ENCODE assay signal across 1 cellular context in the genomic region with DNA sequence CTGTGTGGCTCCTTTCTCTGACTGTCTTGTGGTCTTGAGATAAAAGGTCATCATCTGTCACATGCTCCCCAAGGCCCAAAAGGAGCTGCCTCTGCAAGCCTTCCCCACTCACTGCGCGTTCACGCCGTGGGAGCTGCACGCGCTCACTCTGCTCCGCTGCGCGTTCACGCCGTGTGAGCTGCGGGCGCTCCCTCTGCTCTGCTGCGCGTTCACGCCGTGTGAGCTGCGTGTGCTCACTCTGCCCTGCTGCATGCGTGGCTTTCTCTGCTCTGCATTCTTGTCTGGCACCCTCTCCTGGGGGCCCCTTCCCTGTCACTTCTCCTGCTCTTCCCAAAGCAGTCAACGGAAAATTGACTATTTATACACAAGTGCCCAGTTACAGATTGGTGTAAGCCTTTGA.
A peak's percentile ranks its signal among the peaks of the same experiment; 100 is the strongest.
TF ChIP-seq lines count a peak whose summit lies in the region.

No MANE protein-coding gene starts in this region.

TF ChIP-seq in K562, 482 proteins besides CTCF, POLR2A, EP300 and RAD21:
- TF ChIP-seq, protein P1, sequence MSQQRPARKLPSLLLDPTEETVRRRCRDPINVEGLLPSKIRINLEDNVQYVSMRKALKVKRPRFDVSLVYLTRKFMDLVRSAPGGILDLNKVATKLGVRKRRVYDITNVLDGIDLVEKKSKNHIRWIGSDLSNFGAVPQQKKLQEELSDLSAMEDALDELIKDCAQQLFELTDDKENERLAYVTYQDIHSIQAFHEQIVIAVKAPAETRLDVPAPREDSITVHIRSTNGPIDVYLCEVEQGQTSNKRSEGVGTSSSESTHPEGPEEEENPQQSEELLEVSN (IDR thresholded peaks at IDR 0.05; ENCODE audit: borderline replicate concordance in 1 of 2, extremely low read depth in 1 of 2, insufficient read depth in 1 of 2, insufficient read length in 1 of 2, low read depth in 1 of 2, low read length in 1 of 2, poor library complexity in 1 of 2, severe bottlenecking in 1 of 2), result peak in 1 of 2 experiments; percentile 14
- TF ChIP-seq ZSCAN29 (IDR thresholded peaks at IDR 0.05), result no peak
- TF ChIP-seq ZNF165 (CRISPR knock-in tag; IDR thresholded peaks at IDR 0.05; ENCODE audit: borderline replicate concordance), result no peak
- TF ChIP-seq, protein P2, sequence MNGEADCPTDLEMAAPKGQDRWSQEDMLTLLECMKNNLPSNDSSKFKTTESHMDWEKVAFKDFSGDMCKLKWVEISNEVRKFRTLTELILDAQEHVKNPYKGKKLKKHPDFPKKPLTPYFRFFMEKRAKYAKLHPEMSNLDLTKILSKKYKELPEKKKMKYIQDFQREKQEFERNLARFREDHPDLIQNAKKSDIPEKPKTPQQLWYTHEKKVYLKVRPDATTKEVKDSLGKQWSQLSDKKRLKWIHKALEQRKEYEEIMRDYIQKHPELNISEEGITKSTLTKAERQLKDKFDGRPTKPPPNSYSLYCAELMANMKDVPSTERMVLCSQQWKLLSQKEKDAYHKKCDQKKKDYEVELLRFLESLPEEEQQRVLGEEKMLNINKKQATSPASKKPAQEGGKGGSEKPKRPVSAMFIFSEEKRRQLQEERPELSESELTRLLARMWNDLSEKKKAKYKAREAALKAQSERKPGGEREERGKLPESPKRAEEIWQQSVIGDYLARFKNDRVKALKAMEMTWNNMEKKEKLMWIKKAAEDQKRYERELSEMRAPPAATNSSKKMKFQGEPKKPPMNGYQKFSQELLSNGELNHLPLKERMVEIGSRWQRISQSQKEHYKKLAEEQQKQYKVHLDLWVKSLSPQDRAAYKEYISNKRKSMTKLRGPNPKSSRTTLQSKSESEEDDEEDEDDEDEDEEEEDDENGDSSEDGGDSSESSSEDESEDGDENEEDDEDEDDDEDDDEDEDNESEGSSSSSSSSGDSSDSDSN (IDR thresholded peaks at IDR 0.05; ENCODE audit: borderline replicate concordance in 1 of 2, low read depth in 2 of 2, low read length in 2 of 2), result no peak
- TF ChIP-seq, protein P3, sequence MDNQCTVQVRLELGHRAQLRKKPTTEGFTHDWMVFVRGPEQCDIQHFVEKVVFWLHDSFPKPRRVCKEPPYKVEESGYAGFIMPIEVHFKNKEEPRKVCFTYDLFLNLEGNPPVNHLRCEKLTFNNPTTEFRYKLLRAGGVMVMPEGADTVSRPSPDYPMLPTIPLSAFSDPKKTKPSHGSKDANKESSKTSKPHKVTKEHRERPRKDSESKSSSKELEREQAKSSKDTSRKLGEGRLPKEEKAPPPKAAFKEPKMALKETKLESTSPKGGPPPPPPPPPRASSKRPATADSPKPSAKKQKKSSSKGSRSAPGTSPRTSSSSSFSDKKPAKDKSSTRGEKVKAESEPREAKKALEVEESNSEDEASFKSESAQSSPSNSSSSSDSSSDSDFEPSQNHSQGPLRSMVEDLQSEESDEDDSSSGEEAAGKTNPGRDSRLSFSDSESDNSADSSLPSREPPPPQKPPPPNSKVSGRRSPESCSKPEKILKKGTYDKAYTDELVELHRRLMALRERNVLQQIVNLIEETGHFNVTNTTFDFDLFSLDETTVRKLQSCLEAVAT (IDR thresholded peaks at IDR 0.05), result no peak
- TF ChIP-seq ETV1 (tag; conservative IDR thresholded peaks at IDR 0.05; ENCODE audit: low read depth), result no peak
- no peak for TF ChIP-seq TEAD4 (IDR thresholded peaks at IDR 0.05; ENCODE audit: low read length)
- TF ChIP-seq TEAD4 (CRISPR knock-in tag; IDR thresholded peaks at IDR 0.05; ENCODE audit: borderline replicate concordance), result no peak
- TF ChIP-seq ZBED1 (IDR thresholded peaks at IDR 0.05), result no peak
- TF ChIP-seq SMC3 (conservative IDR thresholded peaks at IDR 0.05; ENCODE audit: insufficient read depth, low read depth, low read length), result no peak
- TF ChIP-seq, protein P4, sequence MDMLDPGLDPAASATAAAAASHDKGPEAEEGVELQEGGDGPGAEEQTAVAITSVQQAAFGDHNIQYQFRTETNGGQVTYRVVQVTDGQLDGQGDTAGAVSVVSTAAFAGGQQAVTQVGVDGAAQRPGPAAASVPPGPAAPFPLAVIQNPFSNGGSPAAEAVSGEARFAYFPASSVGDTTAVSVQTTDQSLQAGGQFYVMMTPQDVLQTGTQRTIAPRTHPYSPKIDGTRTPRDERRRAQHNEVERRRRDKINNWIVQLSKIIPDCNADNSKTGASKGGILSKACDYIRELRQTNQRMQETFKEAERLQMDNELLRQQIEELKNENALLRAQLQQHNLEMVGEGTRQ (CRISPR knock-in tag; IDR thresholded peaks at IDR 0.05), result peak; percentile 5; the same call in 1 of the 2 replicates
- peak; percentile 60 for TF ChIP-seq CBFA2T3 (IDR thresholded peaks at IDR 0.05)
- TF ChIP-seq NONO (IDR thresholded peaks at IDR 0.05; ENCODE audit: low read depth in 2 of 2, low read length in 1 of 2), result no peak
- no peak for TF ChIP-seq PCBP1 (IDR thresholded peaks at IDR 0.05; ENCODE audit: low read depth, low read length, poor library complexity, severe bottlenecking)
- no peak for TF ChIP-seq ZNF274 (IDR thresholded peaks at IDR 0.05; ENCODE audit: borderline replicate concordance, low read depth, low read length)
- no peak for TF ChIP-seq GTF2F1 (IDR thresholded peaks at IDR 0.05; ENCODE audit: low read depth, low read length)
- TF ChIP-seq, protein P5, sequence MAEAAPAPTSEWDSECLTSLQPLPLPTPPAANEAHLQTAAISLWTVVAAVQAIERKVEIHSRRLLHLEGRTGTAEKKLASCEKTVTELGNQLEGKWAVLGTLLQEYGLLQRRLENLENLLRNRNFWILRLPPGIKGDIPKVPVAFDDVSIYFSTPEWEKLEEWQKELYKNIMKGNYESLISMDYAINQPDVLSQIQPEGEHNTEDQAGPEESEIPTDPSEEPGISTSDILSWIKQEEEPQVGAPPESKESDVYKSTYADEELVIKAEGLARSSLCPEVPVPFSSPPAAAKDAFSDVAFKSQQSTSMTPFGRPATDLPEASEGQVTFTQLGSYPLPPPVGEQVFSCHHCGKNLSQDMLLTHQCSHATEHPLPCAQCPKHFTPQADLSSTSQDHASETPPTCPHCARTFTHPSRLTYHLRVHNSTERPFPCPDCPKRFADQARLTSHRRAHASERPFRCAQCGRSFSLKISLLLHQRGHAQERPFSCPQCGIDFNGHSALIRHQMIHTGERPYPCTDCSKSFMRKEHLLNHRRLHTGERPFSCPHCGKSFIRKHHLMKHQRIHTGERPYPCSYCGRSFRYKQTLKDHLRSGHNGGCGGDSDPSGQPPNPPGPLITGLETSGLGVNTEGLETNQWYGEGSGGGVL (CRISPR knock-in tag; IDR thresholded peaks at IDR 0.05), result no peak
- TF ChIP-seq SAP30 (IDR thresholded peaks at IDR 0.05; ENCODE audit: borderline replicate concordance, insufficient read depth, low read depth, low read length, poor library complexity, severe bottlenecking), result no peak
- TF ChIP-seq, protein P6, sequence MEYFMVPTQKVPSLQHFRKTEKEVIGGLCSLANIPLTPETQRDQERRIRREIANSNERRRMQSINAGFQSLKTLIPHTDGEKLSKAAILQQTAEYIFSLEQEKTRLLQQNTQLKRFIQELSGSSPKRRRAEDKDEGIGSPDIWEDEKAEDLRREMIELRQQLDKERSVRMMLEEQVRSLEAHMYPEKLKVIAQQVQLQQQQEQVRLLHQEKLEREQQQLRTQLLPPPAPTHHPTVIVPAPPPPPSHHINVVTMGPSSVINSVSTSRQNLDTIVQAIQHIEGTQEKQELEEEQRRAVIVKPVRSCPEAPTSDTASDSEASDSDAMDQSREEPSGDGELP (CRISPR knock-in tag; IDR thresholded peaks at IDR 0.05; ENCODE audit: borderline replicate concordance), result peak; percentile 29; the same call in 1 of the 2 replicates
- no peak for TF ChIP-seq HOXB6 (CRISPR knock-in tag; IDR thresholded peaks at IDR 0.05; ENCODE audit: borderline replicate concordance)
- no peak for TF ChIP-seq ZNF507 (tag; conservative IDR thresholded peaks at IDR 0.05)
- no peak for TF ChIP-seq NCOA4 (IDR thresholded peaks at IDR 0.05; ENCODE audit: partially characterized antibody)
- no peak for TF ChIP-seq HDAC3 (IDR thresholded peaks at IDR 0.05; ENCODE audit: borderline replicate concordance, partially characterized antibody)
- TF ChIP-seq ZNF324 (CRISPR knock-in tag; IDR thresholded peaks at IDR 0.05), result no peak
- TF ChIP-seq, protein P7, sequence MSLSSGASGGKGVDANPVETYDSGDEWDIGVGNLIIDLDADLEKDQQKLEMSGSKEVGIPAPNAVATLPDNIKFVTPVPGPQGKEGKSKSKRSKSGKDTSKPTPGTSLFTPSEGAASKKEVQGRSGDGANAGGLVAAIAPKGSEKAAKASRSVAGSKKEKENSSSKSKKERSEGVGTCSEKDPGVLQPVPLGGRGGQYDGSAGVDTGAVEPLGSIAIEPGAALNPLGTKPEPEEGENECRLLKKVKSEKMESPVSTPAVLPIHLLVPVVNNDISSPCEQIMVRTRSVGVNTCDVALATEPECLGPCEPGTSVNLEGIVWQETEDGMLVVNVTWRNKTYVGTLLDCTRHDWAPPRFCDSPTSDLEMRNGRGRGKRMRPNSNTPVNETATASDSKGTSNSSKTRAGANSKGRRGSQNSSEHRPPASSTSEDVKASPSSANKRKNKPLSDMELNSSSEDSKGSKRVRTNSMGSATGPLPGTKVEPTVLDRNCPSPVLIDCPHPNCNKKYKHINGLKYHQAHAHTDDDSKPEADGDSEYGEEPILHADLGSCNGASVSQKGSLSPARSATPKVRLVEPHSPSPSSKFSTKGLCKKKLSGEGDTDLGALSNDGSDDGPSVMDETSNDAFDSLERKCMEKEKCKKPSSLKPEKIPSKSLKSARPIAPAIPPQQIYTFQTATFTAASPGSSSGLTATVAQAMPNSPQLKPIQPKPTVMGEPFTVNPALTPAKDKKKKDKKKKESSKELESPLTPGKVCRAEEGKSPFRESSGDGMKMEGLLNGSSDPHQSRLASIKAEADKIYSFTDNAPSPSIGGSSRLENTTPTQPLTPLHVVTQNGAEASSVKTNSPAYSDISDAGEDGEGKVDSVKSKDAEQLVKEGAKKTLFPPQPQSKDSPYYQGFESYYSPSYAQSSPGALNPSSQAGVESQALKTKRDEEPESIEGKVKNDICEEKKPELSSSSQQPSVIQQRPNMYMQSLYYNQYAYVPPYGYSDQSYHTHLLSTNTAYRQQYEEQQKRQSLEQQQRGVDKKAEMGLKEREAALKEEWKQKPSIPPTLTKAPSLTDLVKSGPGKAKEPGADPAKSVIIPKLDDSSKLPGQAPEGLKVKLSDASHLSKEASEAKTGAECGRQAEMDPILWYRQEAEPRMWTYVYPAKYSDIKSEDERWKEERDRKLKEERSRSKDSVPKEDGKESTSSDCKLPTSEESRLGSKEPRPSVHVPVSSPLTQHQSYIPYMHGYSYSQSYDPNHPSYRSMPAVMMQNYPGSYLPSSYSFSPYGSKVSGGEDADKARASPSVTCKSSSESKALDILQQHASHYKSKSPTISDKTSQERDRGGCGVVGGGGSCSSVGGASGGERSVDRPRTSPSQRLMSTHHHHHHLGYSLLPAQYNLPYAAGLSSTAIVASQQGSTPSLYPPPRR (CRISPR knock-in tag; IDR thresholded peaks at IDR 0.05; ENCODE audit: borderline replicate concordance), result no peak
- no peak for TF ChIP-seq ZNF780A (CRISPR knock-in tag; IDR thresholded peaks at IDR 0.05)
- TF ChIP-seq CBFA2T2 (conservative IDR thresholded peaks at IDR 0.05), result peak; percentile 35; the same call in 1 of the 2 replicates
- TF ChIP-seq THRAP3 (IDR thresholded peaks at IDR 0.05; ENCODE audit: borderline replicate concordance), result no peak
- TF ChIP-seq, protein P8, sequence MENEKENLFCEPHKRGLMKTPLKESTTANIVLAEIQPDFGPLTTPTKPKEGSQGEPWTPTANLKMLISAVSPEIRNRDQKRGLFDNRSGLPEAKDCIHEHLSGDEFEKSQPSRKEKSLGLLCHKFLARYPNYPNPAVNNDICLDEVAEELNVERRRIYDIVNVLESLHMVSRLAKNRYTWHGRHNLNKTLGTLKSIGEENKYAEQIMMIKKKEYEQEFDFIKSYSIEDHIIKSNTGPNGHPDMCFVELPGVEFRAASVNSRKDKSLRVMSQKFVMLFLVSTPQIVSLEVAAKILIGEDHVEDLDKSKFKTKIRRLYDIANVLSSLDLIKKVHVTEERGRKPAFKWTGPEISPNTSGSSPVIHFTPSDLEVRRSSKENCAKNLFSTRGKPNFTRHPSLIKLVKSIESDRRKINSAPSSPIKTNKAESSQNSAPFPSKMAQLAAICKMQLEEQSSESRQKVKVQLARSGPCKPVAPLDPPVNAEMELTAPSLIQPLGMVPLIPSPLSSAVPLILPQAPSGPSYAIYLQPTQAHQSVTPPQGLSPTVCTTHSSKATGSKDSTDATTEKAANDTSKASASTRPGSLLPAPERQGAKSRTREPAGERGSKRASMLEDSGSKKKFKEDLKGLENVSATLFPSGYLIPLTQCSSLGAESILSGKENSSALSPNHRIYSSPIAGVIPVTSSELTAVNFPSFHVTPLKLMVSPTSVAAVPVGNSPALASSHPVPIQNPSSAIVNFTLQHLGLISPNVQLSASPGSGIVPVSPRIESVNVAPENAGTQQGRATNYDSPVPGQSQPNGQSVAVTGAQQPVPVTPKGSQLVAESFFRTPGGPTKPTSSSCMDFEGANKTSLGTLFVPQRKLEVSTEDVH (IDR thresholded peaks at IDR 0.05; ENCODE audit: low read depth, partially characterized antibody), result no peak
- TF ChIP-seq, protein P9, sequence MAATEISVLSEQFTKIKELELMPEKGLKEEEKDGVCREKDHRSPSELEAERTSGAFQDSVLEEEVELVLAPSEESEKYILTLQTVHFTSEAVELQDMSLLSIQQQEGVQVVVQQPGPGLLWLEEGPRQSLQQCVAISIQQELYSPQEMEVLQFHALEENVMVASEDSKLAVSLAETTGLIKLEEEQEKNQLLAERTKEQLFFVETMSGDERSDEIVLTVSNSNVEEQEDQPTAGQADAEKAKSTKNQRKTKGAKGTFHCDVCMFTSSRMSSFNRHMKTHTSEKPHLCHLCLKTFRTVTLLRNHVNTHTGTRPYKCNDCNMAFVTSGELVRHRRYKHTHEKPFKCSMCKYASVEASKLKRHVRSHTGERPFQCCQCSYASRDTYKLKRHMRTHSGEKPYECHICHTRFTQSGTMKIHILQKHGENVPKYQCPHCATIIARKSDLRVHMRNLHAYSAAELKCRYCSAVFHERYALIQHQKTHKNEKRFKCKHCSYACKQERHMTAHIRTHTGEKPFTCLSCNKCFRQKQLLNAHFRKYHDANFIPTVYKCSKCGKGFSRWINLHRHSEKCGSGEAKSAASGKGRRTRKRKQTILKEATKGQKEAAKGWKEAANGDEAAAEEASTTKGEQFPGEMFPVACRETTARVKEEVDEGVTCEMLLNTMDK (IDR thresholded peaks at IDR 0.05; ENCODE audit: borderline replicate concordance, insufficient read depth, low read depth, low read length, poor library complexity, severe bottlenecking), result no peak
- TF ChIP-seq, protein P10, sequence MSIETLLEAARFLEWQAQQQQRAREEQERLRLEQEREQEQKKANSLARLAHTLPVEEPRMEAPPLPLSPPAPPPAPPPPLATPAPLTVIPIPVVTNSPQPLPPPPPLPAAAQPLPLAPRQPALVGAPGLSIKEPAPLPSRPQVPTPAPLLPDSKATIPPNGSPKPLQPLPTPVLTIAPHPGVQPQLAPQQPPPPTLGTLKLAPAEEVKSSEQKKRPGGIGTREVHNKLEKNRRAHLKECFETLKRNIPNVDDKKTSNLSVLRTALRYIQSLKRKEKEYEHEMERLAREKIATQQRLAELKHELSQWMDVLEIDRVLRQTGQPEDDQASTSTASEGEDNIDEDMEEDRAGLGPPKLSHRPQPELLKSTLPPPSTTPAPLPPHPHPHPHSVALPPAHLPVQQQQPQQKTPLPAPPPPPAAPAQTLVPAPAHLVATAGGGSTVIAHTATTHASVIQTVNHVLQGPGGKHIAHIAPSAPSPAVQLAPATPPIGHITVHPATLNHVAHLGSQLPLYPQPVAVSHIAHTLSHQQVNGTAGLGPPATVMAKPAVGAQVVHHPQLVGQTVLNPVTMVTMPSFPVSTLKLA (conservative IDR thresholded peaks at IDR 0.05), result no peak
- no peak for TF ChIP-seq CCNT2 (IDR thresholded peaks at IDR 0.05; ENCODE audit: borderline replicate concordance, extremely low read depth, insufficient read length, low read depth, low read length)
- TF ChIP-seq SMARCB1 (IDR thresholded peaks at IDR 0.05; ENCODE audit: insufficient read length, low read depth), result no peak
